1 cellular context compared by ENCODE assay signal in genomic region chr5:34007675-34008600, GRCh38.
TF ChIP-seq lines count a peak whose summit lies in the region.

TSS of gene AMACR (minus strand) at chr5:34008050. CDS start at chr5:34008019, 31 bp downstream.

TF ChIP-seq in GM12878, 131 proteins besides CTCF, POLR2A, EP300 and RAD21 (continued from another document and continues in another):
- TF ChIP-seq GATAD2B (conservative IDR thresholded peaks at IDR 0.05; ENCODE audit: low read depth) (peak; percentile 78; the same call in 1 of the 2 replicates), ELK1 (IDR thresholded peaks at IDR 0.05; ENCODE audit: low read depth, low read length) (no peak), LARP7 (IDR thresholded peaks at IDR 0.05) (no peak; the same call in 1 of the 2 replicates), USF2 (IDR thresholded peaks at IDR 0.05; ENCODE audit: borderline replicate concordance, low read depth, low read length) (no peak), E2F8 (IDR thresholded peaks at IDR 0.05; ENCODE audit: low read depth, partially characterized antibody) (no peak), PRDM15 (CRISPR knock-in tag; IDR thresholded peaks at IDR 0.05) (no peak), EGR1 (IDR thresholded peaks at IDR 0.05; ENCODE audit: borderline replicate concordance in 1 of 2, low read depth in 2 of 2, low read length in 2 of 2) (peak in 1 of 2 experiments; percentile 84; a peak in 2 of 3 replicates), FOXK2 (IDR thresholded peaks at IDR 0.05) (peak; percentile 26; the same call in 1 of the 2 replicates), RCOR1 (conservative IDR thresholded peaks at IDR 0.05; ENCODE audit: low read depth, low read length) (no peak), ZSCAN29 (IDR thresholded peaks at IDR 0.05) (no peak), ZBTB11 (CRISPR knock-in tag; IDR thresholded peaks at IDR 0.05) (no peak), BCL11A (IDR thresholded peaks at IDR 0.05; ENCODE audit: low read depth, low read length) (no peak), RUNX3 (IDR thresholded peaks at IDR 0.05; ENCODE audit: low read length) (peak; percentile 57), FOS (IDR thresholded peaks at IDR 0.05; ENCODE audit: borderline replicate concordance, extremely low read depth, insufficient read length) (no peak), BHLHE40 (IDR thresholded peaks at IDR 0.05; ENCODE audit: borderline replicate concordance in 1 of 2, low read depth in 2 of 2, low read length in 1 of 2) (peak; percentile 19 to 64; a peak in 1 of 4 replicates), NFIC (IDR thresholded peaks at IDR 0.05; ENCODE audit: low read depth, low read length) (no peak), TAF1 (IDR thresholded peaks at IDR 0.05; ENCODE audit: borderline replicate concordance, low read depth, low read length) (peak; percentile 78; the same call in 1 of the 2 replicates), RFX5 (IDR thresholded peaks at IDR 0.05; ENCODE audit: low read depth, low read length) (no peak), ZNF622 (IDR thresholded peaks at IDR 0.05) (no peak), BMI1 (IDR thresholded peaks at IDR 0.05; ENCODE audit: borderline replicate concordance) (no peak), SMAD5 (IDR thresholded peaks at IDR 0.05; ENCODE audit: low read depth) (peak; percentile 91), JUND (IDR thresholded peaks at IDR 0.05; ENCODE audit: low read depth, low read length) (no peak), IRF5 (IDR thresholded peaks at IDR 0.05; ENCODE audit: borderline replicate concordance) (no peak), STAT1 (conservative IDR thresholded peaks at IDR 0.05) (no peak), SPI1 (IDR thresholded peaks at IDR 0.05; ENCODE audit: borderline replicate concordance, insufficient read depth, low read depth, low read length) (no peak), CREM (IDR thresholded peaks at IDR 0.05; ENCODE audit: low read depth) (0 out of 2 replicates have a peak, but pooled peaks have one; percentile 26), ZNF24 (IDR thresholded peaks at IDR 0.05) (no peak), POU2F2 (IDR thresholded peaks at IDR 0.05; ENCODE audit: borderline replicate concordance, low read depth, low read length) (peak; percentile 9; the same call in 2 of the 3 replicates), STAT3 (IDR thresholded peaks at IDR 0.05; ENCODE audit: low read depth, low read length) (no peak), SUZ12 (IDR thresholded peaks at IDR 0.05; ENCODE audit: unreplicated experiment) (no peak), NBN (IDR thresholded peaks at IDR 0.05) (0 out of 2 replicates have a peak, but pooled peaks have one; percentile 65), SIX5 (IDR thresholded peaks at IDR 0.05; ENCODE audit: low read depth, low read length, severe bottlenecking) (no peak), MEF2A (IDR thresholded peaks at IDR 0.05; ENCODE audit: insufficient read depth, low read depth, low read length) (no peak), REST (IDR thresholded peaks at IDR 0.05; ENCODE audit: low read depth, low read length) (peak; percentile 16; the same call in 1 of the 2 replicates), GABPA (IDR thresholded peaks at IDR 0.05; ENCODE audit: low read depth) (no peak; the same call in 1 of the 2 replicates), HDGF (IDR thresholded peaks at IDR 0.05) (no peak), ZBTB4 (CRISPR knock-in tag; IDR thresholded peaks at IDR 0.05) (no peak), KDM1A (IDR thresholded peaks at IDR 0.05; ENCODE audit: borderline replicate concordance) (no peak), SUPT20H (IDR thresholded peaks at IDR 0.05; ENCODE audit: borderline replicate concordance, control insufficient read depth, low read depth, low read length) (no peak)
